ENCODE assay signal across 23 cellular contexts in the genomic region with DNA sequence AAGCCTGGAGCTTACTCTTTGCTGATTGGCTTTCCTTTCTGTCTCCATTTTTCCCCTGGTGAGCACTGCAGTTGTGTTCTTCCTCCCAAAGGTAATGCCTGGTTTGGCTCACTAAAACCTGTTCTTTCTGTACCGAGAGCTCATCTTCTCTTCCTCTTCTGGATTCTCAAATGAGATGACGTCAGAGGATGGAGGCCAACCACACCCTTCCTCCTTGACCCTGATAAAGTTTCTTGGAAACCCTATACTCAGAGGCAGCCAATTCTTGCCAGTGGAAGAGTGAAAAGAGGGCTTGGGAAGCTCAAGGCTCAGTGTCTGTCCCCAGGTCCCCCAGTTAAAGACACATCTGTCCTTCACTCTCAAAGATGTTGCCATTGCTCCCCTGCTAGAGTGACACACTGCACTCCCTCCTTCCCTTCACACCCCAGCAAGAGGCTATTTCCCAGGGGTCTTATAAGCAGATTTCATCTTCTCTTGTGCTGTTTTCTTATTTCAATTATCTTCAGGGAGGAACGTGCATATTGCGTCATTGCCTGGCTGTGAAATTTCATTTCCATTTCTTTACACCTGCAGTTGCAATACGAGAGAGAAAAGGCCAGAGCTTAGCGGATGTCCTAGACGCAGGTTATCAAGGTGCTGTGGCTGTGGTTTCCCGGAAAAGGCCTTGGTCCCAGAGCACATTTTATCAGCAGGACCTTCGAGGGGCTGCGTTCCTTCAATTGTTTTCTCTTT. TPM values are rescaled to one million over a fixed set of nuclear protein-coding genes. Genes with fewer than 3 reads are reported as not detected.
"Had no signal": no experiment of that assay in that cellular context is flagged by ENCODE, and none has a peak within 500 bp of the region (broad histone marks: within the 10 kb centered on the region; RNA-seq: fewer than 3 reads in every experiment).

No MANE protein-coding gene starts in this region.

- H3K27ac ChIP-seq: dorsolateral prefrontal cortex, heart left ventricle, parathyroid adenoma, psoas muscle, suprapubic skin, upper lobe of right lung had no signal

- H3K9me3 Mint-ChIP-seq: naive thymus-derived CD4-positive, alpha-beta T cell; nephron progenitor cell had no signal

- H2AFZ ChIP-seq: parathyroid adenoma had no signal

- H3K9ac ChIP-seq: parathyroid adenoma had no signal

- H3K4me1 Mint-ChIP-seq: stimulated activated effector memory CD8-positive, alpha-beta T cell treated with anti-CD3 and anti-CD28 coated beads, Interleukin-12 subunit alpha, Interleukin-12 subunit beta, amount 100 ng/mL, for 72 hours had no signal

- H3K27ac Mint-ChIP-seq: naive thymus-derived CD4-positive, alpha-beta T cell; nephron progenitor cell; stimulated activated effector memory CD8-positive, alpha-beta T cell treated with anti-CD3 and anti-CD28 coated beads, Interleukin-12 subunit alpha, Interleukin-12 subunit beta, amount 100 ng/mL, for 72 hours had no signal

- H3K27me3 ChIP-seq: tibial artery, upper lobe of right lung had no signal

- H3K36me3 Mint-ChIP-seq: naive thymus-derived CD4-positive, alpha-beta T cell; stimulated activated effector memory CD8-positive, alpha-beta T cell treated with anti-CD3 and anti-CD28 coated beads, Interleukin-12 subunit alpha, Interleukin-12 subunit beta, amount 100 ng/mL, for 72 hours had no signal

- H3K4me3 Mint-ChIP-seq: naive thymus-derived CD4-positive, alpha-beta T cell; nephron progenitor cell; stimulated activated effector memory CD8-positive, alpha-beta T cell treated with anti-CD3 and anti-CD28 coated beads, Interleukin-12 subunit alpha, Interleukin-12 subunit beta, amount 100 ng/mL, for 72 hours had no signal

- H3K36me3 ChIP-seq: heart left ventricle, suprapubic skin, tibial artery, upper lobe of right lung had no signal

- H3K79me2 ChIP-seq: parathyroid adenoma had no signal

- H3K4me1 ChIP-seq: parathyroid adenoma, psoas muscle, suprapubic skin had no signal

- H3K4me3 ChIP-seq: dorsolateral prefrontal cortex, heart left ventricle, psoas muscle, suprapubic skin, tibial artery, upper lobe of right lung had no signal

- DNase-seq: cortex of kidney; dorsolateral prefrontal cortex; effector CD8-positive, alpha-beta T cell; heart left ventricle; hippocampal formation; kidney glomerular epithelial cell; mammary epithelial cell; naive thymus-derived CD4-positive, alpha-beta T cell; nephron progenitor cell; psoas muscle; stimulated activated CD4-positive, alpha-beta T cell treated with anti-CD3 and anti-CD28 coated beads, Interleukin-12 subunit alpha, Interleukin-12 subunit beta, amount 100 ng/mL, for 4 hours; stimulated activated CD4-positive, alpha-beta T cell treated with anti-CD3 and anti-CD28 coated beads, Interleukin-2, amount 100 ng/mL, for 48 hours; stimulated activated CD8-positive, alpha-beta memory T cell treated with anti-CD3 and anti-CD28 coated beads, Interleukin-4, amount 100 ng/mL, for 48 hours; stimulated activated naive CD8-positive, alpha-beta T cell treated with anti-CD3 and anti-CD28 coated beads, Interleukin-15, Interleukin-2, amounts not matched to agents 100 U/mL and 50 U/mL, for 24 hours; upper lobe of right lung had no signal

- H3K9me3 ChIP-seq: heart left ventricle, psoas muscle, suprapubic skin, tibial artery, upper lobe of right lung had no signal

- ATAC-seq: left lobe of liver; naive thymus-derived CD4-positive, alpha-beta T cell; psoas muscle; stimulated activated effector memory CD8-positive, alpha-beta T cell treated with anti-CD3 and anti-CD28 coated beads, Interleukin-12 subunit alpha, Interleukin-12 subunit beta, amount 100 ng/mL, for 72 hours; stimulated activated naive CD8-positive, alpha-beta T cell treated with anti-CD3 and anti-CD28 coated beads, Interleukin-15, Interleukin-2, amounts not matched to agents 100 U/mL and 50 U/mL, for 24 hours; upper lobe of right lung had no signal

RNA-seq across cellular contexts. Expression of gene NTF3, which starts 27.3 kb away (rescaled TPM):
- total RNA-seq: glomerular endothelial cell; mammary epithelial cell; mononuclear cell; naive thymus-derived CD4-positive, alpha-beta T cell; omental fat pad had no signal
- polyA plus RNA-seq: mammary epithelial cell; naive thymus-derived CD4-positive, alpha-beta T cell had no signal
